In the genomic region with DNA sequence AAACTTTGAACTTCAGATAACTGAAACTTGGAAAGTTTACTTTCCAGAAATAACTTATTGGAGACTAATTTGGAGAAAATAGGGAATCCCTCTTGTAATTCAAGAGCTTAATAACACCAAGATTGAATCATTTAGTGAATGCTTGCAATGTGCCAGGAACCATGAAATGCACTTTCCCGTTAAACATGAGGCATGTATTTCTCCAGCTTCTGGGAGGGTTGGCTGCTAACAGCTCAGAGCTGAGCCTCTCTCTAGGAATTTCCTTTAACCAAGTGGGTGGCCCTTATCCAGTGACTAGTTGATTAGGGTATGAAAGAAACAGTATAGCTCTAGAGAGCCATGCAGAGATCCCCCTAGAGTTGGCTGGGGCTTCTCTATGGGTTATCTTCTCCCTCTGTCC, we compare ENCODE assay signal across 15 cellular contexts.
"Had no signal": no experiment of that assay in that cellular context is flagged by ENCODE, and none has a peak within 500 bp of the region (broad histone marks: within the 10 kb centered on the region; RNA-seq: fewer than 3 reads in every experiment).

No MANE protein-coding gene starts in this region.

- H3K4me3 Mint-ChIP-seq: naive thymus-derived CD4-positive, alpha-beta T cell; type B pancreatic cell had no signal

- H3K4me1 Mint-ChIP-seq: naive thymus-derived CD4-positive, alpha-beta T cell had no signal

- H3K27ac Mint-ChIP-seq: naive thymus-derived CD4-positive, alpha-beta T cell; type B pancreatic cell had no signal

- H3K27me3 Mint-ChIP-seq: type B pancreatic cell had no signal

- ATAC-seq: gastrocnemius medialis; heart right ventricle; left cardiac atrium; naive thymus-derived CD4-positive, alpha-beta T cell; right cardiac atrium had no signal

- H3K4me3 ChIP-seq: dorsolateral prefrontal cortex, gastrocnemius medialis, heart right ventricle had no signal

- H3K9me3 ChIP-seq: gastrocnemius medialis, heart right ventricle had no signal

- H3K27ac ChIP-seq: dorsolateral prefrontal cortex, gastrocnemius medialis, heart right ventricle had no signal

- H3K36me3 ChIP-seq: gastrocnemius medialis, heart right ventricle had no signal

- H3K4me1 ChIP-seq: gastrocnemius medialis, heart right ventricle had no signal

- H3K27me3 ChIP-seq: gastrocnemius medialis, heart right ventricle had no signal

- H3K9me3 Mint-ChIP-seq: type B pancreatic cell had no signal

- H3K36me3 Mint-ChIP-seq: naive thymus-derived CD4-positive, alpha-beta T cell; type B pancreatic cell had no signal

- DNase-seq: cortex of kidney; dorsolateral prefrontal cortex; effector CD8-positive, alpha-beta T cell; gastrocnemius medialis; heart right ventricle; hypothalamus; islet precursor cell; left cardiac atrium; mammary epithelial cell; naive thymus-derived CD4-positive, alpha-beta T cell; right cardiac atrium; small intestine; stimulated activated CD4-positive, alpha-beta T cell treated with anti-CD3 and anti-CD28 coated beads, Interleukin-2, amount 100 ng/mL, for 48 hours; stimulated activated naive CD4-positive, alpha-beta T cell treated with Interleukin-2 at 50 U/mL for 16 hours had no signal
